In the genomic region with DNA sequence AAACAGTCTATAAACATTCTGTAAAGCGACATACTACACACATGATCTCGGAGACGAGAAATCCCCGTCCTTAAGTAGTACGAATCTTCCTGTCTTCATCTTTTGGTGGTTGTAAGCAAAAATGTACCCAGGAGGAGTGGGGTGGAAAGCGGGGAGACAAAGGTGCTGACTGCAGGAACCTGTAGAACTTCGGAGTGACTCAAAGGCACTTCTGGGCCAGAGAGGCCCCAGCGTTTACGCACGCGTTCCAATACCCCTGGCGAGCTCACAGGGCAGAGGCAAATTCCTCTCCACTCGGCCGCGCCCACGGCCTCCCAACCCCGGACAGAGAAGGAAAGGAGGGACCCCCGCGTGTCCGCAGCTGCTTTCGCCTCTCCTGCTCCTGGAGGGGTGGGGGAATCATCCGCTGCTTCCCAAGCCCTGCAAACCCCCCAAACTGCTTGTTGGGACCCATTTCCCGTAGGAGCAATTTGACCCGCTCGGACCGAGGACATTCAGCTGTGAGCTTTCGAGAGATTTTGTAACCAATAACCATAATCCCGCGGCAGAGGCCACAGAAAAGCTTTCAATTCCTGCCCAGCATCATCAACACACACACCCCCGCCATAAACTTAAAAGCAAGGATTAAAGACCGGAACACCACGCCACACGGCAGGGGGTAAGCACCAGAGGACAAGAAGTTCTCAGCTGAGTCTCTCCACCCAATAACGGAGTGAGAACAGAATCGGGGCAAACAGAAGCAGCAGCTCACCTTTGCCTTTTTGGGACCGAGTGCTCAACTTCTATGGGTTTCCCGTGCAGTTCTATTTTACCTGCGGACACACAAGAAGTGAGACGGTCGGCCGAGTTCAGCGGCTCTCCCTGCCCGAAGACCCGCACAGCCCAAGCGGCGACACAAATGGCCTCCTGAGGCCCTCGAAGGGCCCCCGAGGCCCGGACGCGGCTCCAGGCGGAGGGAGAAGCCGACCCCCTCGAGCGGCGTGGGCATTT, we compare ENCODE assay signal across 8 cellular contexts. TPM values are rescaled to one million over a fixed set of nuclear protein-coding genes. Genes with fewer than 3 reads are reported as not detected.
A peak's percentile ranks its signal among the peaks of the same experiment; 100 is the strongest.
DNase-seq lines count a peak whose midpoint lies in the region; ATAC-seq, FAIRE-seq and TF ChIP-seq lines count a peak whose summit lies in the region.

No MANE protein-coding gene starts in this region.

- RAD21 ChIA-PET in HCT116 (lab: Charles Lee; ENCODE audit: low non-redundant PET in 1 of 2, low total read pairs in 2 of 2, uncharacterized antibody in 2 of 2, unreplicated experiment in 2 of 2) = no interaction called here

- H3K9ac ChIP-seq in HCT116 (ENCODE audit: low read length) (peak overlapping the region; percentile 92), endothelial cell of umbilical vein (replicated peaks; ENCODE audit: extremely low read depth, insufficient read depth, low read length) (peak overlapping the region; percentile 86)

- ATAC-seq in HCT116 = peak; percentile 8; the same call in 1 of the 2 replicates

- H3K9me3 ChIP-seq in HCT116 (ENCODE audit: control insufficient read depth in 1 of 2, insufficient read depth in 1 of 2, low read depth in 1 of 2, low read length in 2 of 2) (no peaks in the 10 kb centered on the region), endothelial cell of umbilical vein (replicated peaks; ENCODE audit: control insufficient read depth, insufficient read depth, low read length) (no peaks in the 10 kb centered on the region)

- intact Hi-C loops in HCT116 (cut with micrococcal nuclease) (no loop called here), endothelial cell of umbilical vein (cut with micrococcal nuclease) (no loop called here)

- no peak overlapping the region for H2AFZ ChIP-seq in HCT116 (ENCODE audit: low read depth, low read length, poor library complexity, severe bottlenecking)
- peak overlapping the region; percentile 25 for H2AFZ ChIP-seq in endothelial cell of umbilical vein (ENCODE audit: low read depth, low read length)

- peaks cover 48% of the 10 kb centered on the region for H3K4me1 Mint-ChIP-seq in progenitor cell of endocrine pancreas (ENCODE audit: low read depth)

- TF ChIP-seq POLR2A in HCT116 (IDR thresholded peaks at IDR 0.05; ENCODE audit: borderline replicate concordance, extremely low read depth, insufficient read depth, insufficient read length) (no peak), endothelial cell of umbilical vein (IDR thresholded peaks at IDR 0.05; ENCODE audit: low read depth, low read length) (no peak)

- no peaks in the 10 kb centered on the region for H3K9me2 ChIP-seq in HCT116 (ENCODE audit: insufficient read depth)

- TF ChIP-seq CTCF in HCT116 (IDR thresholded peaks at IDR 0.05 in 2 of 3, conservative IDR thresholded peaks at IDR 0.05 in 1 of 3; ENCODE audit: borderline replicate concordance in 1 of 3, insufficient read depth in 1 of 3, low read depth in 2 of 3, low read length in 2 of 3) (no peak), endothelial cell of umbilical vein (IDR thresholded peaks at IDR 0.05; ENCODE audit: extremely low read depth in 1 of 2, insufficient read depth in 1 of 2, low read depth in 1 of 2, low read length in 2 of 2) (no peak), progenitor cell of endocrine pancreas (IDR thresholded peaks at IDR 0.05; ENCODE audit: unreplicated experiment) (no peak)

- FAIRE-seq in endothelial cell of umbilical vein (lab: Jason Lieb, UNC) = peak; percentile 31

- no peak for TF ChIP-seq RAD21 in HCT116 (IDR thresholded peaks at IDR 0.05; ENCODE audit: low read depth)

- peaks cover 8% of the 10 kb centered on the region; the same call in 1 of the 2 replicates for H4K20me1 ChIP-seq in HCT116 (ENCODE audit: insufficient read depth)
- H4K20me1 ChIP-seq in endothelial cell of umbilical vein (replicated peaks; ENCODE audit: control insufficient read depth, extremely low read depth, insufficient read depth, low read length) = no peaks in the 10 kb centered on the region

- H3K79me2 ChIP-seq in HCT116 (ENCODE audit: insufficient read depth, low read length) (peaks cover 87% of the 10 kb centered on the region), endothelial cell of umbilical vein (ENCODE audit: control insufficient read depth, insufficient read depth, low read length) (peaks cover 68% of the 10 kb centered on the region)

- H3K27ac Mint-ChIP-seq in progenitor cell of endocrine pancreas = peak overlapping the region; percentile 98

- DNase-seq in DMS53 (lab: John Stamatoyannopoulos, UW) = peak; percentile 73
- DNase-seq in HCT116 (ENCODE audit: low read depth, low spot score) = no peak
- peak; percentile 29 for DNase-seq in SK-N-DZ (ENCODE audit: low spot score)
- DNase-seq in endothelial cell of umbilical vein (ENCODE audit: low read depth, low spot score) = peak; percentile 59
- peak; percentile 24 for DNase-seq in progenitor cell of endocrine pancreas (ENCODE audit: low spot score, unreplicated experiment)
- no peak for DNase-seq in SKM-1 treated with dmso at 0.1 percent for 144 hours (lab: John Stamatoyannopoulos, UW; ENCODE audit: unreplicated experiment)
- no peak for DNase-seq in T-helper 9 cell
- no peak for DNase-seq in putamen (ENCODE audit: low spot score)

- H3K27ac ChIP-seq in HCT116 (ENCODE audit: low read depth, low read length) (peak overlapping the region; percentile 97), endothelial cell of umbilical vein (ENCODE audit: insufficient read depth, low read depth, low read length) (peak overlapping the region; percentile 74)

- H3K9me3 Mint-ChIP-seq in progenitor cell of endocrine pancreas (ENCODE audit: low read depth) = no peaks in the 10 kb centered on the region

- BruUV-seq in HCT116 (replicated peaks; lab: Mats Ljungman, UMichigan) (TSS peak; percentile 22), endothelial cell of umbilical vein (replicated peaks; lab: Mats Ljungman, UMichigan) (TSS peak; percentile 26)

- H3K4me1 ChIP-seq in HCT116 (ENCODE audit: control insufficient read depth in 1 of 2, insufficient read depth in 2 of 2, low read length in 2 of 2) = peaks cover 56 to 64% of the 10 kb centered on the region in 2 experiments
- H3K4me1 ChIP-seq in endothelial cell of umbilical vein (ENCODE audit: control insufficient read depth, extremely low read depth, insufficient read depth, low read length) = peaks cover 44% of the 10 kb centered on the region

- POLR2A ChIA-PET in HCT116 (lab: Charles Lee) (no interaction called here), endothelial cell of umbilical vein (lab: Charles Lee) (no interaction called here)

- dilution Hi-C loops in endothelial cell of umbilical vein (cut with MboI; ENCODE audit: extremely low pct_ligation_motif_present, low sequenced_read_pairs) = no loop called here

- no peaks in the 10 kb centered on the region for H3K9me1 ChIP-seq in endothelial cell of umbilical vein (replicated peaks; ENCODE audit: control insufficient read depth, extremely low read depth, insufficient read depth, low read length)

- peak overlapping the region; percentile 94 for H3K4me3 Mint-ChIP-seq in progenitor cell of endocrine pancreas (ENCODE audit: low read depth)

- peaks cover 5% of the 10 kb centered on the region for H3K36me3 Mint-ChIP-seq in progenitor cell of endocrine pancreas (ENCODE audit: insufficient read depth)

- H3K27me3 ChIP-seq in HCT116 (ENCODE audit: insufficient read depth, low read length) = no peaks in the 10 kb centered on the region
- H3K27me3 ChIP-seq in endothelial cell of umbilical vein (ENCODE audit: control insufficient read depth in 2 of 2, insufficient read depth in 2 of 2, low read length in 2 of 2) = no peaks in the 10 kb centered on the region

- H3K4me2 ChIP-seq in HCT116 (ENCODE audit: low read length) = peak overlapping the region; percentile 93
- peak overlapping the region; percentile 96 for H3K4me2 ChIP-seq in endothelial cell of umbilical vein (ENCODE audit: insufficient read depth, low read length)

- CTCF ChIA-PET in HCT116 (lab: Charles Lee) (no interaction called here), endothelial cell of umbilical vein (lab: Charles Lee) (interaction anchor here (0.7 to 4.5 kb wide), 10 partner anchors 10 to 195 kb away, joined by 3 to 17 read pairs (median 3); no protein-coding TSS in a partner anchor)

- H3K27me3 Mint-ChIP-seq in progenitor cell of endocrine pancreas = no peaks in the 10 kb centered on the region

- peaks cover 3 to 9% of the 10 kb centered on the region in 2 experiments; a peak in 3 of 4 replicates for H3K36me3 ChIP-seq in HCT116 (ENCODE audit: control insufficient read depth in 1 of 2, insufficient read depth in 2 of 2, low read length in 2 of 2)
- no peaks in the 10 kb centered on the region for H3K36me3 ChIP-seq in endothelial cell of umbilical vein (ENCODE audit: control insufficient read depth in 2 of 2, extremely low read depth in 1 of 2, insufficient read depth in 2 of 2, low read length in 2 of 2)

- H3K4me3 ChIP-seq in HCT116 (replicated peaks in 1 of 2; ENCODE audit: low read depth in 1 of 2, low read length in 2 of 2) = peak overlapping the region; percentile 75 to 77
- H3K4me3 ChIP-seq in endothelial cell of umbilical vein (replicated peaks in 1 of 3; ENCODE audit: insufficient read depth in 1 of 3, low read depth in 1 of 3, low read length in 3 of 3) = peak overlapping the region; percentile 85 to 96 (median 95)

TF ChIP-seq in HCT116, 20 proteins besides CTCF, POLR2A, EP300 and RAD21 (continues in another document):
- no peak for TF ChIP-seq YY1 (IDR thresholded peaks at IDR 0.05; ENCODE audit: extremely low read depth, insufficient replicate concordance, low read depth, low read length)
- TF ChIP-seq TCF7L2 (IDR thresholded peaks at IDR 0.05; ENCODE audit: borderline replicate concordance, extremely low read depth, insufficient read depth, insufficient read length) = peak; percentile 90
- TF ChIP-seq EZH2 (IDR thresholded peaks at IDR 0.05) = no peak

TF ChIP-seq in endothelial cell of umbilical vein, 7 proteins besides CTCF, POLR2A, EP300 and RAD21:
- no peak for TF ChIP-seq EZH2 (IDR thresholded peaks at IDR 0.05; ENCODE audit: borderline replicate concordance, low read depth, low read length, severe bottlenecking)
- TF ChIP-seq POLR2AphosphoS5 (IDR thresholded peaks at IDR 0.05; ENCODE audit: insufficient read depth, low read depth, low read length) = peak; percentile 35

RNA-seq across cellular contexts. Expression of a gene that starts 2.3 kb away (rescaled TPM):
- total RNA-seq in HCT116 (2021; ENCODE audit: unreplicated experiment) (79.1 TPM), endothelial cell of umbilical vein (111 and 117 TPM in 2 replicates), progenitor cell of endocrine pancreas (96.9 and 107 TPM in 2 replicates)
- polyA plus RNA-seq in HCT116 (2012) = 21.3 and 43.7 TPM in 2 replicates
- polyA plus RNA-seq in SK-N-DZ (2014; cell fraction: cytosol; rRNA removed) = 43.5 and 58.0 TPM in 2 replicates
- polyA plus RNA-seq in SK-N-DZ (2014; cell fraction: nucleus; rRNA removed) = 66.2 and 102 TPM in 2 replicates
- polyA plus RNA-seq in endothelial cell of umbilical vein = 30.7 and 41.2 TPM in 2 replicates
- 59.9 and 81.1 TPM in 2 replicates for polyA plus RNA-seq in endothelial cell of umbilical vein (2011; cell fraction: cytosol; rRNA removed)
- 125 and 193 TPM in 2 replicates for polyA plus RNA-seq in endothelial cell of umbilical vein (2011; cell fraction: nucleus; rRNA removed)
- 73.1 and 143 TPM in 2 replicates for polyA plus RNA-seq in endothelial cell of umbilical vein (2012)
- polyA minus RNA-seq in endothelial cell of umbilical vein = 76.6 and 80.5 TPM in 2 replicates
- polyA minus RNA-seq in endothelial cell of umbilical vein (2011; cell fraction: cytosol; rRNA and poly(A)+ RNA removed) = 45.8 TPM
- 130 and 167 TPM in 2 replicates for polyA minus RNA-seq in endothelial cell of umbilical vein (2011; cell fraction: nucleus; rRNA and poly(A)+ RNA removed)

Comparison
In these comparisons a context has a peak if more than half of its experiments do, and no peak if none do; other contexts are left out.
1. DNase-seq: peak in DMS53 (single experiment), SK-N-DZ (single experiment), endothelial cell of umbilical vein (single experiment) and progenitor cell of endocrine pancreas (single experiment); none in HCT116 (single experiment), SKM-1 treated with dmso at 0.1 percent for 144 hours (single experiment), T-helper 9 cell (single experiment) and putamen (single experiment).